ENCODE assay signal across 8 cellular contexts in genomic region chrX:135595543-135595942, GRCh38.
"Had no signal": no experiment of that assay in that cellular context is flagged by ENCODE, and none has a peak within 500 bp of the region (broad histone marks: within the 10 kb centered on the region; RNA-seq: fewer than 3 reads in every experiment).

No MANE protein-coding gene starts in this region.

- H3K4me3 Mint-ChIP-seq: GM23338, H9 had no signal

- H3K4me2 ChIP-seq: GM23338 had no signal

- FAIRE-seq: H1, H54, HTR-8/SVneo, K562 had no signal

- H2AFZ ChIP-seq: GM23338 had no signal

- H3K4me3 ChIP-seq: GM23338, K562 had no signal

- DNase-seq: H9, HCEC 1CT, IMR-90 had no signal

- H3K27ac Mint-ChIP-seq: GM23338, H9 had no signal

- H3K4me1 Mint-ChIP-seq: GM23338, H9 had no signal
